In genomic region chr1:151043163-151043562, GRCh38 we compare ENCODE assay signal across 15 cellular contexts.
"Had no signal": no experiment of that assay in that cellular context is flagged by ENCODE, and none has a peak within 500 bp of the region (broad histone marks: within the 10 kb centered on the region; RNA-seq: fewer than 3 reads in every experiment).

No MANE protein-coding gene starts in this region.

- H3K4me3 Mint-ChIP-seq: activated naive CD8-positive, alpha-beta T cell; endodermal cell; natural killer cell; stimulated activated naive B cell treated with anti-CD40 and anti-IgM and Interleukin-4, amounts not matched to agents 10 μg/mL and 1 μg/mL and 100 μg/mL, for 72 hours; type B pancreatic cell had no signal

- H3K9me3 Mint-ChIP-seq: endodermal cell; natural killer cell; stimulated activated naive B cell treated with anti-CD40 and anti-IgM and Interleukin-4, amounts not matched to agents 10 μg/mL and 1 μg/mL and 100 μg/mL, for 72 hours; type B pancreatic cell had no signal

- H3K27me3 Mint-ChIP-seq: activated naive CD8-positive, alpha-beta T cell; stimulated activated naive B cell treated with anti-CD40 and anti-IgM and Interleukin-4, amounts not matched to agents 10 μg/mL and 1 μg/mL and 100 μg/mL, for 72 hours; type B pancreatic cell had no signal

- H3K27ac Mint-ChIP-seq: activated naive CD8-positive, alpha-beta T cell; endodermal cell; natural killer cell; stimulated activated naive B cell treated with anti-CD40 and anti-IgM and Interleukin-4, amounts not matched to agents 10 μg/mL and 1 μg/mL and 100 μg/mL, for 72 hours; type B pancreatic cell had no signal

- H3K36me3 Mint-ChIP-seq: natural killer cell had no signal

- ATAC-seq: gastrocnemius medialis; natural killer cell; sciatic nerve; stimulated activated naive B cell treated with anti-CD40 and anti-IgM and Interleukin-4, amounts not matched to agents 10 μg/mL and 1 μg/mL and 100 μg/mL, for 72 hours had no signal

- DNase-seq: amniotic stem cell; cerebellar nuclear complex; endodermal cell; esophagus squamous epithelium; gastrocnemius medialis; head of caudate nucleus; hypothalamus; left ventricle myocardium inferior; natural killer cell; stimulated activated CD4-positive, alpha-beta T cell treated with anti-CD3 and anti-CD28 coated beads, Interleukin-15, amount 100 ng/mL, for 24 hours; stimulated activated naive B cell treated with anti-CD40 and anti-IgM and Interleukin-4, amounts not matched to agents 10 μg/mL and 1 μg/mL and 100 μg/mL, for 72 hours; SW 1271 had no signal
